In genomic region chr16:27321013-27321960, GRCh38 we compare ENCODE assay signal across 8 cellular contexts. TPM values are rescaled to one million over a fixed set of nuclear protein-coding genes. Genes with fewer than 3 reads are reported as not detected.
DNase-seq lines count a peak whose midpoint lies in the region; ATAC-seq and TF ChIP-seq lines count a peak whose summit lies in the region.

No MANE protein-coding gene starts in this region.

- no peak overlapping the region for H2BK5ac ChIP-seq in trophoblast cell (ENCODE audit: low read depth, low read length, poor library complexity)

- peak overlapping the region; percentile 25; the same call in 1 of the 2 replicates for H3K4me2 ChIP-seq in PC-3 (ENCODE audit: low read length)
- H3K4me2 ChIP-seq in trophoblast cell (ENCODE audit: low read length), result no peak overlapping the region

- H3K9ac ChIP-seq in PC-3 (ENCODE audit: low read length) (0 out of 2 replicates have a peak overlapping the region, but pooled peaks have one; percentile 10), trophoblast cell (ENCODE audit: low read length) (no peak overlapping the region)

- H3K9me2 ChIP-seq in PC-3 (replicated peaks; ENCODE audit: low read length), result no peaks in the 10 kb centered on the region

- intact Hi-C loops in CD4-positive, alpha-beta memory T cell (cut with micrococcal nuclease), result no loop called here
- intact Hi-C loops in PC-3 (cut with micrococcal nuclease), result no loop called here

- no peak overlapping the region for H3K18ac ChIP-seq in trophoblast cell (ENCODE audit: low read length)

- POLR2A ChIA-PET in CD4-positive, alpha-beta memory T cell (lab: Charles Lee; ENCODE audit: partially characterized antibody), result interaction anchor here (1.0 to 9.8 kb wide), 4 partner anchors 8 to 91 kb away, joined by 3 to 144 read pairs (median 39); no protein-coding TSS in a partner anchor
- POLR2A ChIA-PET in PC-3 (lab: Charles Lee; ENCODE audit: unreplicated experiment), result no interaction called here

- H3K4me3 Mint-ChIP-seq in CD4-positive, alpha-beta memory T cell, result peak overlapping the region in 6 of 8 donors; percentile 18 to 56 (median 35)

- H3K14ac ChIP-seq in trophoblast cell (ENCODE audit: low read length), result no peak overlapping the region

- no peak overlapping the region for H4K91ac ChIP-seq in trophoblast cell (ENCODE audit: low read depth, low read length)

- ATAC-seq in PC-3 (peak; percentile 53), GM18909 (IDR thresholded peaks at IDR 0.05; ENCODE audit: poor library complexity, unreplicated experiment) (no peak), HG02840 (IDR thresholded peaks at IDR 0.05; ENCODE audit: low FRiP score, unreplicated experiment) (no peak)

- peaks cover 91% of the 10 kb centered on the region for H3K4me1 ChIP-seq in CD4-positive, alpha-beta memory T cell (ENCODE audit: insufficient read depth, low read length)
- H3K4me1 ChIP-seq in PC-3 (ENCODE audit: insufficient read depth, low read length) (peaks cover 62% of the 10 kb centered on the region), trophoblast cell (ENCODE audit: control insufficient read depth in 1 of 2, insufficient read depth in 2 of 2, low read length in 2 of 2) (peaks cover 27 to 32% of the 10 kb centered on the region in 2 experiments)

- no peak for TF ChIP-seq CTCF in PC-3 (conservative IDR thresholded peaks at IDR 0.05; ENCODE audit: low read depth, low read length)

- no peak for DNase-seq in CD4-positive, alpha-beta memory T cell
- DNase-seq in PC-3, result peak; percentile 77
- peak; percentile 58 for DNase-seq in dermis blood vessel endothelial cell
- DNase-seq in trophoblast cell, result peak; percentile 67 to 84
- no peak for DNase-seq in stimulated activated CD4-positive, alpha-beta T cell treated with anti-CD3 and anti-CD28 coated beads, Interleukin-2, amount 100 ng/mL, for 24 hours
- no peak for DNase-seq in DMS 273 (lab: John Stamatoyannopoulos, UW; ENCODE audit: unreplicated experiment)

- H3K36me3 ChIP-seq in CD4-positive, alpha-beta memory T cell (ENCODE audit: insufficient read depth, low read length), result no peaks in the 10 kb centered on the region
- H3K36me3 ChIP-seq in PC-3 (ENCODE audit: low read depth, low read length), result no peaks in the 10 kb centered on the region
- H3K36me3 ChIP-seq in trophoblast cell (ENCODE audit: control insufficient read depth in 1 of 2, insufficient read depth in 2 of 2, low read length in 2 of 2), result no peaks in the 10 kb centered on the region

- peaks cover 10 to 43% of the 10 kb centered on the region in 2 donors for H3K36me3 Mint-ChIP-seq in CD4-positive, alpha-beta memory T cell

- no peaks in the 10 kb centered on the region for H3F3A ChIP-seq in PC-3 (ENCODE audit: low read length, unreplicated experiment)

- no TSS peak for BruUV-seq in PC-3 (replicated peaks; lab: Mats Ljungman, UMichigan)

- peak overlapping the region in 6 of 7 donors; percentile 62 to 94 (median 75) for H3K27ac Mint-ChIP-seq in CD4-positive, alpha-beta memory T cell

- no peak overlapping the region for H4K8ac ChIP-seq in trophoblast cell (ENCODE audit: low read depth, low read length)

- H3K4me3 ChIP-seq in CD4-positive, alpha-beta memory T cell (ENCODE audit: low read length in 2 of 2), result no peak overlapping the region
- H3K4me3 ChIP-seq in PC-3 (ENCODE audit: low read length), result no peak overlapping the region
- H3K4me3 ChIP-seq in trophoblast cell (ENCODE audit: low read depth, low read length), result no peak overlapping the region

- no peaks in the 10 kb centered on the region for H3K9me3 ChIP-seq in CD4-positive, alpha-beta memory T cell (ENCODE audit: control insufficient read depth in 1 of 2, low read length in 2 of 2)
- H3K9me3 ChIP-seq in PC-3 (ENCODE audit: low read length) (no peaks in the 10 kb centered on the region), trophoblast cell (ENCODE audit: insufficient read depth, low read depth, low read length) (peaks cover 2% of the 10 kb centered on the region)

- H4K12ac ChIP-seq in trophoblast cell (ENCODE audit: low read depth, low read length), result no peak overlapping the region

- H2AFZ ChIP-seq in PC-3 (ENCODE audit: low read length) (no peak overlapping the region), trophoblast cell (ENCODE audit: insufficient read depth, low read length, poor library complexity) (no peak overlapping the region)

- no peak overlapping the region for H2AK5ac ChIP-seq in trophoblast cell (ENCODE audit: low read length)

- CTCF ChIA-PET in CD4-positive, alpha-beta memory T cell (lab: Charles Lee; ENCODE audit: partially characterized antibody), result interaction anchor here (0.7 to 7.2 kb wide), 9 partner anchors 9 to 142 kb away, joined by 3 to 61 read pairs (median 4); no protein-coding TSS in a partner anchor
- CTCF ChIA-PET in PC-3 (lab: Charles Lee), result no interaction called here

- no peak overlapping the region for H3K27ac ChIP-seq in CD4-positive, alpha-beta memory T cell (ENCODE audit: low read depth, low read length)
- H3K27ac ChIP-seq in PC-3 (ENCODE audit: low read length) (peak overlapping the region; percentile 95), trophoblast cell (ENCODE audit: low read depth, low read length) (no peak overlapping the region)

- H3K27me3 ChIP-seq in CD4-positive, alpha-beta memory T cell (ENCODE audit: insufficient read depth, low read length), result no peaks in the 10 kb centered on the region
- no peaks in the 10 kb centered on the region for H3K27me3 ChIP-seq in PC-3 (ENCODE audit: low read length)
- H3K27me3 ChIP-seq in trophoblast cell (ENCODE audit: insufficient read depth, low read length), result no peaks in the 10 kb centered on the region

- no peak overlapping the region for H3K23ac ChIP-seq in trophoblast cell (ENCODE audit: low read length)

- peaks cover 18% of the 10 kb centered on the region for H3K79me1 ChIP-seq in trophoblast cell (ENCODE audit: low read length)

- H3K4ac ChIP-seq in trophoblast cell (ENCODE audit: low read depth, low read length), result no peak overlapping the region

- peaks cover 0 to 2% (median 0%) of the 10 kb centered on the region in 8 donors for H3K9me3 Mint-ChIP-seq in CD4-positive, alpha-beta memory T cell

- no peaks in the 10 kb centered on the region for H3K27me3 Mint-ChIP-seq in CD4-positive, alpha-beta memory T cell

- H3K4me1 Mint-ChIP-seq in CD4-positive, alpha-beta memory T cell, result peaks cover 63 to 97% (median 82%) of the 10 kb centered on the region in 4 donors

- WGBS in trophoblast cell (ENCODE audit: extremely low coverage, insufficient coverage, insufficient read length), result no CpG with 5 or more reads among the region's 7 CpGs

- H3K79me2 ChIP-seq in PC-3 (ENCODE audit: low read length) (peaks cover 99% of the 10 kb centered on the region), trophoblast cell (ENCODE audit: control insufficient read depth, insufficient read depth, low read length, poor library complexity) (peaks cover 5% of the 10 kb centered on the region)

- no peaks in the 10 kb centered on the region for H4K20me1 ChIP-seq in PC-3 (ENCODE audit: low read length)

- H2BK120ac ChIP-seq in trophoblast cell (ENCODE audit: insufficient read depth, low read length, poor library complexity), result no peak overlapping the region

- H2BK12ac ChIP-seq in trophoblast cell (ENCODE audit: low read length), result no peak overlapping the region

RNA-seq across cellular contexts. Expression of gene IL4R, which starts 7.5 kb away (rescaled TPM):
- 100 to 1,000 TPM; 143 to 152 TPM for total RNA-seq in CD4-positive, alpha-beta memory T cell
- 10 to 100 TPM; 32.6 to 66.1 TPM for polyA plus RNA-seq in CD4-positive, alpha-beta memory T cell
- total RNA-seq in PC-3 (2014; rRNA removed) (25.1 and 32.1 TPM in 2 replicates), dermis blood vessel endothelial cell (23.9 and 42.9 TPM in 2 replicates)
- 20.5 and 20.6 TPM in 2 replicates for polyA plus RNA-seq in trophoblast cell (2013)

RNA-seq across cellular contexts. Expression of gene NSMCE1, which starts 52.7 kb away (rescaled TPM):
- 10 to 100 TPM; 66.6 to 70.7 TPM for total RNA-seq in CD4-positive, alpha-beta memory T cell
- 100 to 1,000 TPM; 142 to 202 TPM for polyA plus RNA-seq in CD4-positive, alpha-beta memory T cell
- 25.9 and 32.5 TPM in 2 replicates for total RNA-seq in PC-3 (2014; rRNA removed)
- total RNA-seq in dermis blood vessel endothelial cell, result 43.0 and 77.3 TPM in 2 replicates
- polyA plus RNA-seq in trophoblast cell (2013), result 20.6 and 21.6 TPM in 2 replicates

Comparison
In these comparisons a context has a peak if more than half of its experiments do, and no peak if none do; other contexts are left out.
1. DNase-seq: peak in PC-3 (single experiment), dermis blood vessel endothelial cell (single experiment) and trophoblast cell (2 of 2); none in CD4-positive, alpha-beta memory T cell (0 of 5), stimulated activated CD4-positive, alpha-beta T cell treated with anti-CD3 and anti-CD28 coated beads, Interleukin-2, amount 100 ng/mL, for 24 hours (0 of 2) and DMS 273 (single experiment).